Comparison of ENCODE assay signal across 9 cellular contexts in the genomic region with DNA sequence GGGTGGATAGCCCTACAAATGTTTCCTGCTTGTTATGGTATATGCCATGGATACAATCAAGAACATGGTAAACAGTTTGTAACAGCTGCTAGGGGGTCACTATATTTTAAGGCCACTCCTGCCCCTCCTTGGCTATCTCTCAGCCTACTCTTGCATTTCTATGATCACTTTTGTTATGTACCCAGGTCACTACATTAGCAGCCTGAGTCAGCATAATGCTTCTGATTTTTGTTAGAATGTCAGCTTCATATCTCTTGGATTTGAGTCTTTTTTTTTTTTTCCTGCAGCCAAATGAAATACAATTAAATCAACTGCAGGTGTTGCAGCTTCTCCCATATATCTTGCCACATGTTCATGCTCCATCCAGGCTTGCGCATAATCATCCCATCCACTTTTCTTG.
"Had no signal": no experiment of that assay in that cellular context is flagged by ENCODE, and none has a peak within 500 bp of the region (broad histone marks: within the 10 kb centered on the region; RNA-seq: fewer than 3 reads in every experiment).

No MANE protein-coding gene starts in this region.

- H3K4me2 ChIP-seq: KMS-11 had no signal

- H3K27ac ChIP-seq: GM23248, KMS-11 had no signal

- H3K4me3 ChIP-seq: GM23248 had no signal

- FAIRE-seq: H1, H54, HTR-8/SVneo had no signal

- DNase-seq: GM23248, H9, HCEC 1CT, Karpas-422, KBM-7 had no signal

- H2AFZ ChIP-seq: GM23248 had no signal

- H3K9ac ChIP-seq: GM23248, KMS-11 had no signal
